24 cellular contexts compared by ENCODE assay signal in the genomic region with DNA sequence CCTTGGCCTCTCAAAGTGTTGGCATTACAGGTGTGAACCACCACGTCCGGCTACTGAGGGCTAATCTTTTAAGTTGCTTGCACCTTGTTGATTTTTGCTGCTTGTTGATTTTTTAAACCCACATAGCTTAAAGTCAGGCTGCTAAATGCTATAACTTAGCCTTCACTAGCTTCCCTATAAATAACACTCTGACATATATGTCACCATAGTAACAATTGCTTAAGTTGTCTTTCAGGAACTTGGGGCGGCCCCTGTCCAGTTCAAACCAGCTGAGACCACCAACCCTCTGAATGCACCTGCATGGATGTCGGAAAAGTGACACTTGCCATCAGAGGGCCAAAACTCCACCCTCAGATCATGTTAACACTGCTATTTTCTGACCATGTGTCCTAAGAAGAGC. TPM values are rescaled to one million over a fixed set of nuclear protein-coding genes. Genes with fewer than 3 reads are reported as not detected.
"Had no signal": no experiment of that assay in that cellular context is flagged by ENCODE, and none has a peak within 500 bp of the region (broad histone marks: within the 10 kb centered on the region; RNA-seq: fewer than 3 reads in every experiment).

No MANE protein-coding gene starts in this region.

- DNase-seq: activated CD4-positive, alpha-beta T cell treated with anti-CD3 and anti-CD28 coated beads, Interleukin-2, amount 50 U/mL, for 1 hour; activated CD4-positive, CD25-positive, alpha-beta regulatory T cell; activated CD8-positive, alpha-beta memory T cell treated with anti-CD3 and anti-CD28 coated beads, Interleukin-2, amount 50 U/mL, for 4 hours; activated CD8-positive, alpha-beta T cell treated with anti-CD3 and anti-CD28 coated beads for 36 hours; activated gamma-delta T cell treated with Interleukin-2 at 50 U/mL for 16 hours; activated naive CD4-positive, alpha-beta T cell treated with anti-CD3 and anti-CD28 coated beads, Interleukin-2, amount 10 ng/mL, durations not matched to agents 7 days and 5 days; activated naive CD8-positive, alpha-beta T cell treated with anti-CD3 and anti-CD28 coated beads for 36 hours; activated T-cell treated with anti-CD3 and anti-CD28 coated beads, Interleukin-2, amount 50 U/mL, for 72 hours; cerebellar nuclear complex; KG1; NCI-H1105; NCI-H1436; NCI-H1694 treated with DMSO at 0.1 percent for 48 hours; NCI-H2029 treated with DMSO at 0.1 percent for 48 hours; NCI-H345; NCI-H510A; NCI-H526 treated with DMSO at 0.1 percent for 48 hours; NCI-H82; PC-9; SHP77 treated with DMSO at 0.1 percent for 48 hours; T-helper 17 cell; T-helper 9 cell had no signal

- H3K9me3 Mint-ChIP-seq: activated CD8-positive, alpha-beta T cell treated with anti-CD3 and anti-CD28 coated beads for 36 hours; activated naive CD8-positive, alpha-beta T cell treated with anti-CD3 and anti-CD28 coated beads for 36 hours; activated T-cell treated with anti-CD3 and anti-CD28 coated beads, Interleukin-2, amount 50 U/mL, for 72 hours; activated T-helper 2 cell treated with anti-CD3 and anti-CD28 coated beads, Interferon-gamma antibody, Interleukin-2, Interleukin-4, amounts not matched to agents 10 μg/mL and 5 μg/mL and 100 μg/mL, durations not matched to agents 14 hours and 24 hours and 36 hours had no signal

- H3K27ac Mint-ChIP-seq: activated CD8-positive, alpha-beta T cell treated with anti-CD3 and anti-CD28 coated beads for 36 hours; activated naive CD4-positive, alpha-beta T cell treated with anti-CD3 and anti-CD28 coated beads, Interleukin-2, amount 10 ng/mL, durations not matched to agents 7 days and 5 days; activated naive CD8-positive, alpha-beta T cell treated with anti-CD3 and anti-CD28 coated beads for 36 hours; activated T-cell treated with anti-CD3 and anti-CD28 coated beads, Interleukin-2, amount 50 U/mL, for 72 hours; activated T-helper 2 cell treated with anti-CD3 and anti-CD28 coated beads, Interferon-gamma antibody, Interleukin-2, Interleukin-4, amounts not matched to agents 10 μg/mL and 5 μg/mL and 100 μg/mL, durations not matched to agents 14 hours and 24 hours and 36 hours had no signal

- H3K4me3 ChIP-seq: PC-9 had no signal

- H3K4me3 Mint-ChIP-seq: activated CD8-positive, alpha-beta T cell treated with anti-CD3 and anti-CD28 coated beads for 36 hours; activated naive CD4-positive, alpha-beta T cell treated with anti-CD3 and anti-CD28 coated beads, Interleukin-2, amount 10 ng/mL, durations not matched to agents 7 days and 5 days; activated naive CD8-positive, alpha-beta T cell treated with anti-CD3 and anti-CD28 coated beads for 36 hours; activated T-cell treated with anti-CD3 and anti-CD28 coated beads, Interleukin-2, amount 50 U/mL, for 72 hours; T-helper 17 cell had no signal

- H3K27me3 Mint-ChIP-seq: activated CD8-positive, alpha-beta T cell treated with anti-CD3 and anti-CD28 coated beads for 36 hours; activated naive CD8-positive, alpha-beta T cell treated with anti-CD3 and anti-CD28 coated beads for 36 hours had no signal

- H3K36me3 Mint-ChIP-seq: activated naive CD4-positive, alpha-beta T cell treated with anti-CD3 and anti-CD28 coated beads, Interleukin-2, amount 10 ng/mL, durations not matched to agents 7 days and 5 days; activated naive CD8-positive, alpha-beta T cell treated with anti-CD3 and anti-CD28 coated beads for 36 hours had no signal

- H3K27ac ChIP-seq: PC-9 had no signal

RNA-seq across cellular contexts. Expression of a gene that starts 47.4 kb away (rescaled TPM):
- total RNA-seq: activated CD8-positive, alpha-beta T cell treated with anti-CD3 and anti-CD28 coated beads for 36 hours; activated naive CD8-positive, alpha-beta T cell treated with anti-CD3 and anti-CD28 coated beads for 36 hours; activated T-helper 2 cell treated with anti-CD3 and anti-CD28 coated beads, Interferon-gamma antibody, Interleukin-2, Interleukin-4, amounts not matched to agents 10 μg/mL and 5 μg/mL and 100 μg/mL, durations not matched to agents 14 hours and 24 hours and 36 hours; M059J had no signal
